In genomic region chr11:65381721-65382035, GRCh38 we compare ENCODE assay signal across 1 cellular context.
TF ChIP-seq lines count a peak whose summit lies in the region.

No MANE protein-coding gene starts in this region.

TF ChIP-seq in HepG2, 621 proteins besides CTCF, POLR2A, EP300 and RAD21 (continues in another document):
- TF ChIP-seq GATAD1 (CRISPR knock-in tag; IDR thresholded peaks at IDR 0.05) (no peak), MZF1 (CRISPR knock-in tag; IDR thresholded peaks at IDR 0.05; ENCODE audit: borderline replicate concordance) (no peak), ZNF558 (CRISPR knock-in tag; IDR thresholded peaks at IDR 0.05; ENCODE audit: borderline replicate concordance) (no peak), SSRP1 (CRISPR knock-in tag; IDR thresholded peaks at IDR 0.05) (no peak), ELF4 (CRISPR knock-in tag; IDR thresholded peaks at IDR 0.05; ENCODE audit: borderline replicate concordance) (no peak), MXI1 (IDR thresholded peaks at IDR 0.05; ENCODE audit: borderline replicate concordance, low read depth, low read length) (no peak), NAIF1 (CRISPR knock-in tag; IDR thresholded peaks at IDR 0.05; ENCODE audit: borderline replicate concordance) (no peak), GMEB2 (CRISPR knock-in tag; IDR thresholded peaks at IDR 0.05; ENCODE audit: low read depth) (no peak), ZNF18 (CRISPR knock-in tag; IDR thresholded peaks at IDR 0.05; ENCODE audit: insufficient replicate concordance) (no peak), ZNF614 (CRISPR knock-in tag; IDR thresholded peaks at IDR 0.05; ENCODE audit: borderline replicate concordance) (no peak), SP4 (CRISPR knock-in tag; IDR thresholded peaks at IDR 0.05) (no peak), CEBPG (CRISPR knock-in tag; IDR thresholded peaks at IDR 0.05) (no peak), ZHX1 (CRISPR knock-in tag; IDR thresholded peaks at IDR 0.05; ENCODE audit: low read depth) (no peak), ZBTB1 (CRISPR knock-in tag; IDR thresholded peaks at IDR 0.05; ENCODE audit: borderline replicate concordance) (no peak), ZNF441 (CRISPR knock-in tag; IDR thresholded peaks at IDR 0.05; ENCODE audit: borderline replicate concordance) (peak; percentile 81; the same call in 1 of the 2 replicates), PRDM4 (CRISPR knock-in tag; IDR thresholded peaks at IDR 0.05; ENCODE audit: borderline replicate concordance) (no peak), SRSF9 (IDR thresholded peaks at IDR 0.05; ENCODE audit: borderline replicate concordance, insufficient read depth, low read depth, low read length, poor library complexity, severe bottlenecking) (no peak), PBX2 (CRISPR knock-in tag; IDR thresholded peaks at IDR 0.05) (peak; percentile 28; the same call in 1 of the 2 replicates), PTBP1 (IDR thresholded peaks at IDR 0.05; ENCODE audit: low read depth, low read length, poor library complexity, severe bottlenecking) (no peak), RNF2 (conservative IDR thresholded peaks at IDR 0.05; ENCODE audit: low read depth) (no peak), TAF1 (CRISPR knock-in tag; IDR thresholded peaks at IDR 0.05) (no peak), ZNF33B (CRISPR knock-in tag; IDR thresholded peaks at IDR 0.05) (no peak), RARG (CRISPR knock-in tag; IDR thresholded peaks at IDR 0.05; ENCODE audit: low read depth) (no peak), NFIB (CRISPR knock-in tag; IDR thresholded peaks at IDR 0.05; ENCODE audit: borderline replicate concordance) (no peak), CREB3 (CRISPR knock-in tag; IDR thresholded peaks at IDR 0.05) (no peak), ZNF746 (CRISPR knock-in tag; IDR thresholded peaks at IDR 0.05) (no peak), SATB2 (CRISPR knock-in tag; IDR thresholded peaks at IDR 0.05) (no peak), RBAK (CRISPR knock-in tag; IDR thresholded peaks at IDR 0.05) (no peak), ZFX (CRISPR knock-in tag; IDR thresholded peaks at IDR 0.05; ENCODE audit: low read depth) (no peak), CCDC6 (CRISPR knock-in tag; IDR thresholded peaks at IDR 0.05) (no peak), ZFP90 (CRISPR knock-in tag; IDR thresholded peaks at IDR 0.05; ENCODE audit: borderline replicate concordance) (no peak), FOXO4 (CRISPR knock-in tag; conservative IDR thresholded peaks at IDR 0.05) (no peak), CENPBD1 (CRISPR knock-in tag; IDR thresholded peaks at IDR 0.05; ENCODE audit: borderline replicate concordance, low read depth) (no peak; the same call in 1 of the 2 replicates), SOX5 (CRISPR knock-in tag; IDR thresholded peaks at IDR 0.05; ENCODE audit: borderline replicate concordance) (no peak), AGO2 (optimal IDR thresholded peaks at IDR 0.05; ENCODE audit: low read depth, low read length) (no peak), CHCHD3 (CRISPR knock-in tag; IDR thresholded peaks at IDR 0.05) (no peak), SP2 (CRISPR knock-in tag; IDR thresholded peaks at IDR 0.05) (peak; percentile 34; the same call in 1 of the 2 replicates), ADNP (CRISPR knock-in tag; IDR thresholded peaks at IDR 0.05) (no peak), HNF1A (IDR thresholded peaks at IDR 0.05; ENCODE audit: low read depth) (no peak), HNF1A (CRISPR knock-in tag; IDR thresholded peaks at IDR 0.05; ENCODE audit: borderline replicate concordance) (no peak), JUNB (CRISPR knock-in tag; IDR thresholded peaks at IDR 0.05; ENCODE audit: borderline replicate concordance) (no peak), ZNF329 (CRISPR knock-in tag; IDR thresholded peaks at IDR 0.05; ENCODE audit: low read depth) (0 out of 2 replicates have a peak, but pooled peaks have one; percentile 88), ZNF503 (CRISPR knock-in tag; IDR thresholded peaks at IDR 0.05) (0 out of 2 replicates have a peak, but pooled peaks have one; percentile 34), SP140L (CRISPR knock-in tag; IDR thresholded peaks at IDR 0.05; ENCODE audit: borderline replicate concordance) (no peak)
